ENCODE assay signal across 1 cellular context in genomic region chr9:122367779-122368460, GRCh38.
TF ChIP-seq lines count a peak whose summit lies in the region.

No MANE protein-coding gene starts in this region.

TF ChIP-seq in H1, 55 proteins besides CTCF, POLR2A, EP300 and RAD21 (continued from another document):
- TF ChIP-seq MAX (IDR thresholded peaks at IDR 0.05) (no peak), FOSL1 (IDR thresholded peaks at IDR 0.05; ENCODE audit: insufficient read depth, low read depth, low read length) (no peak), EZH2 (IDR thresholded peaks at IDR 0.05; ENCODE audit: low read depth, low read length, severe bottlenecking) (no peak), KDM4A (IDR thresholded peaks at IDR 0.05; ENCODE audit: low read depth, low read length, severe bottlenecking) (no peak), SIRT6 (IDR thresholded peaks at IDR 0.05; ENCODE audit: low read length) (no peak), KDM1A (IDR thresholded peaks at IDR 0.05; ENCODE audit: borderline replicate concordance, low read length) (no peak), SRF (IDR thresholded peaks at IDR 0.05; ENCODE audit: low read depth, low read length) (no peak), NRF1 (IDR thresholded peaks at IDR 0.05; ENCODE audit: low read depth, low read length) (no peak), CHD7 (IDR thresholded peaks at IDR 0.05; ENCODE audit: insufficient replicate concordance, low read length) (no peak), BCL11A (IDR thresholded peaks at IDR 0.05; ENCODE audit: low read depth in 2 of 2, low read length in 2 of 2) (no peak), JUND (IDR thresholded peaks at IDR 0.05; ENCODE audit: low read length) (no peak), PHF8 (conservative IDR thresholded peaks at IDR 0.05; ENCODE audit: low read depth, low read length) (no peak), SIN3A (conservative IDR thresholded peaks at IDR 0.05 in 1 of 2, IDR thresholded peaks at IDR 0.05 in 1 of 2; ENCODE audit: low read depth in 1 of 2, low read length in 2 of 2) (no peak)
